Comparison of ENCODE assay signal across 8 cellular contexts in genomic region chr17:5467416-5467815, GRCh38. TPM values are rescaled to one million over a fixed set of nuclear protein-coding genes. Genes with fewer than 3 reads are reported as not detected.
DNase-seq lines count a peak whose midpoint lies in the region; ATAC-seq, FAIRE-seq and TF ChIP-seq lines count a peak whose summit lies in the region.

No MANE protein-coding gene starts in this region.

- H3K9me2 ChIP-seq in DOHH2 (replicated peaks; ENCODE audit: control insufficient read depth, low read length) = no peaks in the 10 kb centered on the region

- no peaks in the 10 kb centered on the region for H3K9me3 ChIP-seq in DOHH2 (ENCODE audit: control insufficient read depth, insufficient read depth, low read length)
- H3K9me3 ChIP-seq in NT2/D1 (ENCODE audit: insufficient read depth, low read length) = no peaks in the 10 kb centered on the region
- H3K9me3 ChIP-seq in H1 (ENCODE audit: insufficient read depth in 2 of 2, low read depth in 1 of 2, low read length in 1 of 2) = no peaks in the 10 kb centered on the region
- H3K9me3 ChIP-seq in ovary = no peaks in the 10 kb centered on the region

- H3K23ac ChIP-seq in H1 (ENCODE audit: insufficient read length) = no peak overlapping the region

- H3K4me2 ChIP-seq in DOHH2 (ENCODE audit: low read length) (peak overlapping the region; percentile 69), H1 (ENCODE audit: insufficient read depth in 1 of 2, low read depth in 2 of 2, low read length in 2 of 2) (peak overlapping the region; percentile 89 to 91)

- H3K4me3 ChIP-seq in DOHH2 (ENCODE audit: low read length) = peak overlapping the region; percentile 89
- peak overlapping the region; percentile 90 for H3K4me3 ChIP-seq in NT2/D1 (ENCODE audit: insufficient read length, low read depth)
- peak overlapping the region; percentile 98 to 100 (median 98) for H3K4me3 ChIP-seq in H1 (ENCODE audit: extremely low read depth in 1 of 4, insufficient read depth in 2 of 4, low read depth in 3 of 4, low read length in 4 of 4)
- peak overlapping the region; percentile 77 for H3K4me3 ChIP-seq in ovary

- no peak for ATAC-seq in GM19397 (IDR thresholded peaks at IDR 0.05; ENCODE audit: unreplicated experiment)

- H2BK15ac ChIP-seq in H1 (ENCODE audit: low read length) = no peak overlapping the region

- H4K20me1 ChIP-seq in DOHH2 (ENCODE audit: control insufficient read depth, insufficient read depth, low read depth, low read length) (peaks cover 14% of the 10 kb centered on the region), H1 (replicated peaks in 1 of 2; ENCODE audit: control insufficient read depth in 1 of 2, insufficient read depth in 2 of 2, low read length in 2 of 2) (peaks cover 13 to 18% of the 10 kb centered on the region in 2 experiments)

- H3K18ac ChIP-seq in H1 (ENCODE audit: extremely low read depth, low read length) = no peak overlapping the region

- no peak overlapping the region for H4K5ac ChIP-seq in H1 (ENCODE audit: insufficient read length, low read depth, low read length)

- no peak overlapping the region for H2BK5ac ChIP-seq in H1 (ENCODE audit: low read depth, low read length)

- POLR2A ChIA-PET in H1 (lab: Charles Lee; ENCODE audit: partially characterized antibody) = interaction anchor here (1.0 to 4.9 kb wide), 9 partner anchors 19 to 72 kb away, joined by 3 to 91 read pairs (median 6); partner anchors contain the start of genes C1QBP, DERL2, MIS12 and NUP88

- no peak overlapping the region for H3K27ac ChIP-seq in DOHH2 (ENCODE audit: low read depth, low read length)
- H3K27ac ChIP-seq in H1 (ENCODE audit: low read depth, low read length) = no peak overlapping the region
- H3K27ac ChIP-seq in ovary = no peak overlapping the region

- H3K23me2 ChIP-seq in H1 (ENCODE audit: low read depth, low read length) = peaks cover 2% of the 10 kb centered on the region; the same call in 1 of the 2 replicates

- H3K27me3 ChIP-seq in DOHH2 (ENCODE audit: control insufficient read depth, low read length) (no peaks in the 10 kb centered on the region), NT2/D1 (ENCODE audit: insufficient read depth, insufficient read length) (no peaks in the 10 kb centered on the region), H1 (replicated peaks in 1 of 4; ENCODE audit: control insufficient read depth in 3 of 4, extremely low read depth in 1 of 4, insufficient read depth in 3 of 4, low read length in 3 of 4) (no peaks in the 10 kb centered on the region), ovary (no peaks in the 10 kb centered on the region)

- H3F3A ChIP-seq in DOHH2 (ENCODE audit: control insufficient read depth, insufficient read depth) = peaks cover 8% of the 10 kb centered on the region

- H3K14ac ChIP-seq in H1 (ENCODE audit: insufficient read length) = no peak overlapping the region

- peaks cover 29% of the 10 kb centered on the region for H3K4me1 ChIP-seq in DOHH2 (ENCODE audit: control insufficient read depth, low read length)
- no peaks in the 10 kb centered on the region for H3K4me1 ChIP-seq in NT2/D1 (ENCODE audit: insufficient read depth, insufficient read length)
- H3K4me1 ChIP-seq in H1 (replicated peaks in 1 of 4; ENCODE audit: control insufficient read depth in 3 of 4, insufficient read depth in 4 of 4, low read length in 3 of 4) = peaks cover 0 to 9% (median 6%) of the 10 kb centered on the region in 4 experiments; a peak in 3 of 7 replicates
- H3K4me1 ChIP-seq in ovary (ENCODE audit: insufficient read depth) = no peaks in the 10 kb centered on the region

- H3K9ac ChIP-seq in NT2/D1 (ENCODE audit: insufficient read length, low read depth) = peak overlapping the region; percentile 98
- H3K9ac ChIP-seq in H1 (replicated peaks in 1 of 4; ENCODE audit: extremely low read depth in 1 of 4, low read depth in 3 of 4, low read length in 3 of 4) = peak overlapping the region in 2 of 4 experiments; percentile 88 to 95; a peak in 1 of 7 replicates

- intact Hi-C loops in ovary (cut with DNase I) = no loop called here

- no peak overlapping the region for H2AK5ac ChIP-seq in H1 (ENCODE audit: low read depth, low read length)

- TF ChIP-seq CTCF in DOHH2 (IDR thresholded peaks at IDR 0.05; ENCODE audit: low read depth, low read length, poor library complexity, severe bottlenecking) (no peak), H1 (IDR thresholded peaks at IDR 0.05; ENCODE audit: control extremely low read depth in 1 of 3, insufficient read depth in 1 of 3, low read depth in 1 of 3, low read length in 3 of 3) (no peak), ovary (IDR thresholded peaks at IDR 0.05) (no peak)

- H3K56ac ChIP-seq in H1 (replicated peaks; ENCODE audit: insufficient read length, low read depth, low read length) = no peak overlapping the region

- no peak overlapping the region for H4K91ac ChIP-seq in H1 (replicated peaks; ENCODE audit: insufficient read length, low read length)

- no peak for TF ChIP-seq RAD21 in H1 (IDR thresholded peaks at IDR 0.05 in 1 of 2, conservative IDR thresholded peaks at IDR 0.05 in 1 of 2; ENCODE audit: low read depth in 2 of 2, low read length in 2 of 2)

- no peak overlapping the region for H2BK20ac ChIP-seq in H1 (ENCODE audit: low read length)

- H2AFZ ChIP-seq in H1 (ENCODE audit: low read length) = no peak overlapping the region

- H3K79me1 ChIP-seq in H1 (ENCODE audit: low read depth, low read length) = peaks cover 4% of the 10 kb centered on the region; the same call in 1 of the 2 replicates

- TF ChIP-seq POLR2A in H1 (IDR thresholded peaks at IDR 0.05; ENCODE audit: control extremely low read depth in 1 of 2, low read depth in 2 of 2, low read length in 2 of 2) (no peak), ovary (IDR thresholded peaks at IDR 0.05) (no peak)

- 5% methylated on average over 7 of the region's 8 CpGs; no CpG with 5 or more reads in 1 of the 2 experiments for whole genome bisulfite sequencing in H1 (ENCODE audit: extremely low coverage in 1 of 2, insufficient coverage in 1 of 2, insufficient read length in 1 of 2, insufficient replicate concordance in 2 of 2, low coverage in 1 of 2, low lambda C conversion rate in 2 of 2, missing lambda C conversion rate in 1 of 2), 2 experiments
- WGBS in ovary, 3 donors = 0 to 2% (median 1%) methylated on average over 8 of the region's 8 CpGs

- no peak for DNase-seq in NT2/D1 (ENCODE audit: low read depth, low spot score)
- no peak for DNase-seq in H1 (ENCODE audit: low read depth in 1 of 2, low spot score in 2 of 2)
- DNase-seq in ovary = no peak
- no peak for DNase-seq in NCI-H1436 treated with DMSO at 0.1 percent for 48 hours (lab: John Stamatoyannopoulos, UW)
- DNase-seq in HCEC 1CT = no peak
- no peak for DNase-seq in DMS79 (lab: John Stamatoyannopoulos, UW)

- H2BK12ac ChIP-seq in H1 (ENCODE audit: low read depth, low read length) = no peak overlapping the region

- FAIRE-seq in H1 (lab: Jason Lieb, UNC) = no peak

- no peak overlapping the region for H2BK120ac ChIP-seq in H1 (replicated peaks; ENCODE audit: low read depth, low read length)

- H3K79me2 ChIP-seq in DOHH2 (ENCODE audit: control insufficient read depth, low read length) (peaks cover 64% of the 10 kb centered on the region), H1 (ENCODE audit: control insufficient read depth in 1 of 2, insufficient read depth in 2 of 2, low read length in 2 of 2) (peaks cover 46 to 62% of the 10 kb centered on the region in 2 experiments)

- no peak for TF ChIP-seq EP300 in H1 (IDR thresholded peaks at IDR 0.05; ENCODE audit: borderline replicate concordance in 1 of 2, low read depth in 2 of 2, low read length in 2 of 2)
- no peak for TF ChIP-seq EP300 in ovary (IDR thresholded peaks at IDR 0.05)

- H4K8ac ChIP-seq in H1 (ENCODE audit: extremely low read depth, insufficient read depth, low read length) = no peak overlapping the region

- H3K36me3 ChIP-seq in DOHH2 (ENCODE audit: control insufficient read depth, low read length) = peaks cover 52% of the 10 kb centered on the region
- H3K36me3 ChIP-seq in NT2/D1 (ENCODE audit: insufficient read depth, insufficient read length, low read length) = peaks cover 23% of the 10 kb centered on the region
- peaks cover 0 to 7% (median 5%) of the 10 kb centered on the region in 4 experiments; a peak in 7 of 8 replicates for H3K36me3 ChIP-seq in H1 (ENCODE audit: control insufficient read depth in 2 of 4, insufficient read depth in 4 of 4, low read length in 3 of 4)
- H3K36me3 ChIP-seq in ovary = no peaks in the 10 kb centered on the region

- no peak overlapping the region for H3K4ac ChIP-seq in H1 (replicated peaks; ENCODE audit: insufficient read length, low read depth, low read length)

- CTCF ChIA-PET in H1 (lab: Charles Lee; ENCODE audit: partially characterized antibody) = interaction anchor here (0.6 to 1.8 kb wide), 3 partner anchors 18 to 964 kb away, joined by 3 to 4 read pairs (median 3); partner anchors contain the start of gene DERL2

RNA-seq across cellular contexts. Expression of gene DHX33, which starts 1.4 kb away (rescaled TPM):
- total RNA-seq in H1 (2021; fragmentation: NEBNext Ultra II Directional; extraction: Animal tissue kit (Norgen Biotek cat#: 25700)) = 67.7 and 70.0 TPM in 2 replicates
- polyA plus RNA-seq in H1 (2011; rRNA removed) (34.8 and 38.1 TPM in 2 replicates), ovary (1 to 10 TPM; 5.2 to 8.5 TPM)
- polyA plus RNA-seq in H1 (2011; cell fraction: cytosol; rRNA removed) = 39.9 TPM
- polyA plus RNA-seq in H1 (2011; cell fraction: nucleus; rRNA removed) = 44.1 TPM
- polyA plus RNA-seq in H1 (2012, experiment 1 of 2) = 43.0 to 54.3 TPM (median 51.6 TPM) in 4 replicates
- polyA plus RNA-seq in H1 (2012, experiment 2 of 2) = 6.8 TPM
- polyA plus RNA-seq in H1 (2013, experiment 1 of 2) = 38.0 TPM
- 37.3 TPM for polyA plus RNA-seq in H1 (2013, experiment 2 of 2)
- polyA minus RNA-seq in H1 (2011; rRNA and poly(A)+ RNA removed) = 77.4 and 101 TPM in 2 replicates
- 42.5 TPM for polyA minus RNA-seq in H1 (2011; cell fraction: cytosol; rRNA and poly(A)+ RNA removed)
- polyA minus RNA-seq in H1 (2011; cell fraction: nucleus; rRNA and poly(A)+ RNA removed) = 29.9 TPM
- total RNA-seq in ovary = 10 to 100 TPM in 5 of 7 donors, 1 to 10 TPM in 2; 4.9 to 15.1 (median 10.9) TPM

RNA-seq across cellular contexts. Expression of gene DERL2, which starts 18.6 kb away (rescaled TPM):
- 58.4 and 67.5 TPM in 2 replicates for total RNA-seq in H1 (2021; fragmentation: NEBNext Ultra II Directional; extraction: Animal tissue kit (Norgen Biotek cat#: 25700))
- polyA plus RNA-seq in H1 (2011; rRNA removed) (33.7 and 55.3 TPM in 2 replicates), ovary (10 to 100 TPM; 35.4 to 57.3 TPM)
- polyA plus RNA-seq in H1 (2011; cell fraction: cytosol; rRNA removed) = 38.5 TPM
- 18.7 TPM for polyA plus RNA-seq in H1 (2011; cell fraction: nucleus; rRNA removed)
- polyA plus RNA-seq in H1 (2012, experiment 1 of 2) = 36.3 to 52.8 TPM (median 38.2 TPM) in 4 replicates
- polyA plus RNA-seq in H1 (2012, experiment 2 of 2) = 37.9 TPM
- 32.6 TPM for polyA plus RNA-seq in H1 (2013, experiment 1 of 2)
- polyA plus RNA-seq in H1 (2013, experiment 2 of 2) = 33.4 TPM
- 15.4 and 16.3 TPM in 2 replicates for polyA minus RNA-seq in H1 (2011; rRNA and poly(A)+ RNA removed)
- polyA minus RNA-seq in H1 (2011; cell fraction: cytosol; rRNA and poly(A)+ RNA removed) = 25.4 TPM
- polyA minus RNA-seq in H1 (2011; cell fraction: nucleus; rRNA and poly(A)+ RNA removed) = 30.0 TPM
- 10 to 100 TPM; 15.1 to 68.6 (median 51.2) TPM for total RNA-seq in ovary

RNA-seq across cellular contexts. Expression of gene MIS12, which starts 18.9 kb away (rescaled TPM):
- total RNA-seq in H1 (2021; fragmentation: NEBNext Ultra II Directional; extraction: Animal tissue kit (Norgen Biotek cat#: 25700)) = 25.6 and 27.2 TPM in 2 replicates
- polyA plus RNA-seq in H1 (2011; rRNA removed) (6.2 and 9.5 TPM in 2 replicates), ovary (10 to 100 TPM; 11.6 to 15.7 TPM)
- polyA plus RNA-seq in H1 (2011; cell fraction: cytosol; rRNA removed) = 16.7 TPM
- 8.4 TPM for polyA plus RNA-seq in H1 (2011; cell fraction: nucleus; rRNA removed)
- 13.1 to 21.0 TPM (median 14.3 TPM) in 4 replicates for polyA plus RNA-seq in H1 (2012, experiment 1 of 2)
- polyA plus RNA-seq in H1 (2012, experiment 2 of 2) = 2.4 TPM
- polyA plus RNA-seq in H1 (2013, experiment 1 of 2) = 22.5 TPM
- polyA plus RNA-seq in H1 (2013, experiment 2 of 2) = 20.1 TPM
- 13.7 and 21.9 TPM in 2 replicates for polyA minus RNA-seq in H1 (2011; rRNA and poly(A)+ RNA removed)
- polyA minus RNA-seq in H1 (2011; cell fraction: cytosol; rRNA and poly(A)+ RNA removed) = 5.7 TPM
- 18.2 TPM for polyA minus RNA-seq in H1 (2011; cell fraction: nucleus; rRNA and poly(A)+ RNA removed)
- total RNA-seq in ovary = 10 to 100 TPM in 6 of 7 donors, 1 to 10 TPM in 1; 9.3 to 19.8 (median 16.4) TPM

RNA-seq across cellular contexts. Expression of gene C1QBP, which starts 28.5 kb away (rescaled TPM):
- total RNA-seq in H1 (2021; fragmentation: NEBNext Ultra II Directional; extraction: Animal tissue kit (Norgen Biotek cat#: 25700)) = 453 and 454 TPM in 2 replicates
- polyA plus RNA-seq in H1 (2011; rRNA removed) (210 and 355 TPM in 2 replicates), ovary (100 to 1,000 TPM in 1 of 2 donors, 10 to 100 TPM in 1; 73.6 to 192 TPM)
- polyA plus RNA-seq in H1 (2011; cell fraction: cytosol; rRNA removed) = 325 TPM
- polyA plus RNA-seq in H1 (2011; cell fraction: nucleus; rRNA removed) = 105 TPM
- polyA plus RNA-seq in H1 (2012, experiment 1 of 2) = 456 to 574 TPM (median 488 TPM) in 4 replicates
- polyA plus RNA-seq in H1 (2012, experiment 2 of 2) = 700 TPM
- 319 TPM for polyA plus RNA-seq in H1 (2013, experiment 1 of 2)
- 308 TPM for polyA plus RNA-seq in H1 (2013, experiment 2 of 2)
- polyA minus RNA-seq in H1 (2011; rRNA and poly(A)+ RNA removed) = 179 and 186 TPM in 2 replicates
- polyA minus RNA-seq in H1 (2011; cell fraction: cytosol; rRNA and poly(A)+ RNA removed) = 235 TPM
- polyA minus RNA-seq in H1 (2011; cell fraction: nucleus; rRNA and poly(A)+ RNA removed) = 74.3 TPM
- total RNA-seq in ovary = 10 to 100 TPM; 58.1 to 96.9 (median 73.2) TPM

RNA-seq across cellular contexts. Expression of gene RPAIN, which starts 47.4 kb away (rescaled TPM):
- total RNA-seq in H1 (2021; fragmentation: NEBNext Ultra II Directional; extraction: Animal tissue kit (Norgen Biotek cat#: 25700)) = 57.7 and 59.6 TPM in 2 replicates
- polyA plus RNA-seq in H1 (2011; rRNA removed) = 37.0 and 54.5 TPM in 2 replicates
- 64.6 TPM for polyA plus RNA-seq in H1 (2011; cell fraction: cytosol; rRNA removed)
- polyA plus RNA-seq in H1 (2011; cell fraction: nucleus; rRNA removed) = 38.6 TPM
- polyA plus RNA-seq in H1 (2012, experiment 1 of 2) = 54.8 to 70.4 TPM (median 65.0 TPM) in 4 replicates
- 17.9 TPM for polyA plus RNA-seq in H1 (2012, experiment 2 of 2)
- polyA plus RNA-seq in H1 (2013, experiment 1 of 2) = 55.4 TPM
- polyA plus RNA-seq in H1 (2013, experiment 2 of 2) = 53.0 TPM
- 39.3 and 40.2 TPM in 2 replicates for polyA minus RNA-seq in H1 (2011; rRNA and poly(A)+ RNA removed)
- 27.4 TPM for polyA minus RNA-seq in H1 (2011; cell fraction: cytosol; rRNA and poly(A)+ RNA removed)
- polyA minus RNA-seq in H1 (2011; cell fraction: nucleus; rRNA and poly(A)+ RNA removed) = 52.9 TPM
- total RNA-seq in ovary = 10 to 100 TPM; 26.5 to 46.7 (median 34.1) TPM
- polyA plus RNA-seq in ovary = 10 to 100 TPM; 28.9 to 45.0 TPM
